Comparison of ENCODE assay signal across 30 cellular contexts in genomic region chr10:57023626-57024025, GRCh38.
"Had no signal": no experiment of that assay in that cellular context is flagged by ENCODE, and none has a peak within 500 bp of the region (broad histone marks: within the 10 kb centered on the region; RNA-seq: fewer than 3 reads in every experiment).

No MANE protein-coding gene starts in this region.

- ATAC-seq: activated CD4-positive, alpha-beta T cell treated with anti-CD3 and anti-CD28 coated beads for 36 hours; activated CD4-positive, CD25-positive, alpha-beta regulatory T cell treated with anti-CD3 and anti-CD28 coated beads, Interleukin-2, amount 50 U/mL, for 24 hours; activated CD8-positive, alpha-beta memory T cell treated with anti-CD3 and anti-CD28 coated beads, Interleukin-2, amount 10 ng/mL, durations not matched to agents 7 days and 5 days; activated CD8-positive, alpha-beta T cell treated with anti-CD3 and anti-CD28 coated beads for 36 hours; activated CD8-positive, alpha-beta T cell treated with anti-CD3 and anti-CD28 coated beads, Interleukin-2, amount 10 ng/mL, durations not matched to agents 7 days and 5 days; T-cell; T-helper 17 cell; WTC11 had no signal

- DNase-seq: activated B cell treated with CpG ODN at 0.5 μM for 24 hours; activated CD4-positive, alpha-beta memory T cell treated with anti-CD3 and anti-CD28 coated beads for 36 hours; activated CD4-positive, alpha-beta memory T cell treated with anti-CD3 and anti-CD28 coated beads, Interleukin-2, amount 10 ng/mL, durations not matched to agents 7 days and 5 days; activated CD4-positive, alpha-beta T cell treated with anti-CD3 and anti-CD28 coated beads for 1 hour; activated CD4-positive, alpha-beta T cell treated with anti-CD3 and anti-CD28 coated beads for 36 hours; activated CD4-positive, alpha-beta T cell treated with anti-CD3 and anti-CD28 coated beads for 4 hours; activated CD4-positive, alpha-beta T cell treated with anti-CD3 and anti-CD28 coated beads for 48 hours; activated CD4-positive, alpha-beta T cell treated with anti-CD3 and anti-CD28 coated beads, Interleukin-2, amount 10 ng/mL, durations not matched to agents 24 days and 14 days; activated CD4-positive, alpha-beta T cell treated with anti-CD3 and anti-CD28 coated beads, Interleukin-2, amount 10 ng/mL, durations not matched to agents 7 days and 5 days; activated CD4-positive, alpha-beta T cell treated with anti-CD3 and anti-CD28 coated beads, Interleukin-2, amount 50 U/mL, for 1 hour; activated CD4-positive, alpha-beta T cell treated with anti-CD3 and anti-CD28 coated beads, Interleukin-2, amount 50 U/mL, for 4 hours; activated CD4-positive, alpha-beta T cell treated with anti-CD3 and anti-CD28 coated beads, Interleukin-2, amount 50 U/mL, for 48 hours; activated CD4-positive, CD25-positive, alpha-beta regulatory T cell; activated CD4-positive, CD25-positive, alpha-beta regulatory T cell treated with anti-CD3 and anti-CD28 coated beads, Interleukin-2, amount 50 U/mL, for 72 hours; activated CD8-positive, alpha-beta memory T cell treated with anti-CD3 and anti-CD28 coated beads for 24 hours; activated CD8-positive, alpha-beta memory T cell treated with anti-CD3 and anti-CD28 coated beads, Interleukin-2, amount 10 ng/mL, durations not matched to agents 7 days and 5 days; activated CD8-positive, alpha-beta memory T cell treated with anti-CD3 and anti-CD28 coated beads, Interleukin-2, amount 50 U/mL, for 4 hours; activated CD8-positive, alpha-beta memory T cell treated with anti-CD3 and anti-CD28 coated beads, Interleukin-2, amount 50 U/mL, for 48 hours; activated CD8-positive, alpha-beta T cell treated with anti-CD3 and anti-CD28 coated beads for 36 hours; activated CD8-positive, alpha-beta T cell treated with anti-CD3 and anti-CD28 coated beads, Interleukin-2, amount 10 ng/mL, durations not matched to agents 7 days and 5 days; activated T-cell treated with anti-CD3 and anti-CD28 coated beads for 4 hours; T-cell; T-helper 1 cell; T-helper 17 cell; T-helper 2 cell; T-helper 9 cell; T1000; WERI-Rb-1 had no signal
